ENCODE assay signal across 25 cellular contexts in the genomic region with DNA sequence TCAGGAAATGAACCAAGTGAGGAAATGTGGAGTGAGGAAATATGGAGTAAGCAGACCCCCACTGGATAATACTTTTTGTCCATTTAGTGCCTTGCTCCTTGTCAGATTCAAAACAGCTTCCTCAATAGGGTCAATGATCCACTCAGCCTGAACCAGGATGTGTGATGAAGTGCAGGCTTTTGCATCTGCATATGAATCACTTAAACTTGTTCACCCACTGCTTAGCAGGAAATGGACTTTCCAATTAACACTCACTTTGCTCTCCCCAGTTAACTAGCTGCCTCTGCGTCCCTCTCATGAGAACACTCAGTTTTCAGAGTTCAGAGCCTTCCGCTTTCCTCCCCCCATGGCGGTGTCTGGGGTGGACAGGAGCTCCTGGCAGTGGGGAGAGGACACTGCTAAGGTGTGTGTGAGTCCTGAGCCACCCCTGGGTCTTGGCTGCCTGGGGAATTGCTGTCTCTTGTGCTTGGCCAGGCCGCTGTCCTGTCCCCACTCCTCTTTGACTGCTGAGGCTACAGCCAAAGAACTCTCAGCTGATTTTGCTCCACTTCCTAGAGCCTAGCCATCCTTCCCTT.
"Had no signal": no experiment of that assay in that cellular context is flagged by ENCODE, and none has a peak within 500 bp of the region (broad histone marks: within the 10 kb centered on the region; RNA-seq: fewer than 3 reads in every experiment).

No MANE protein-coding gene starts in this region.

- H3K27me3 Mint-ChIP-seq: activated CD4-positive, alpha-beta memory T cell treated with anti-CD3 and anti-CD28 coated beads, Interleukin-2, amount 10 ng/mL, durations not matched to agents 7 days and 5 days; activated CD4-positive, alpha-beta T cell treated with anti-CD3 and anti-CD28 coated beads, Interleukin-2, amount 10 ng/mL, durations not matched to agents 24 days and 14 days; dendritic cell treated with granulocyte-macrophage colony-stimulating factor and Interleukin-4, amounts not matched to agents 40 ng/mL and 50 ng/mL, for 4 days; naive B cell had no signal

- H3K36me3 ChIP-seq: cardiac muscle cell, heart right ventricle, sigmoid colon, thoracic aorta had no signal

- H3K27me3 ChIP-seq: cardiac muscle cell, heart right ventricle, sigmoid colon had no signal

- ATAC-seq: activated CD4-positive, CD25-positive, alpha-beta regulatory T cell treated with anti-CD3 and anti-CD28 coated beads, Interleukin-2, amount 50 U/mL, for 24 hours; heart right ventricle; left cardiac atrium had no signal

- H3K4me1 Mint-ChIP-seq: activated CD4-positive, alpha-beta memory T cell treated with anti-CD3 and anti-CD28 coated beads, Interleukin-2, amount 10 ng/mL, durations not matched to agents 7 days and 5 days; activated CD4-positive, alpha-beta T cell treated with anti-CD3 and anti-CD28 coated beads, Interleukin-2, amount 10 ng/mL, durations not matched to agents 24 days and 14 days; activated naive CD4-positive, alpha-beta T cell treated with anti-CD3 and anti-CD28 coated beads, Interleukin-2, amount 10 ng/mL, durations not matched to agents 7 days and 5 days; stimulated activated naive B cell treated with anti-CD40 and anti-IgM and Interleukin-4, amounts not matched to agents 10 μg/mL and 1 μg/mL and 100 μg/mL, for 72 hours had no signal

- H3K4me2 ChIP-seq: smooth muscle cell had no signal

- H3K27ac ChIP-seq: cardiac muscle cell, heart right ventricle, sigmoid colon, thoracic aorta had no signal

- H3K9me3 ChIP-seq: heart right ventricle, sigmoid colon, thoracic aorta had no signal

- H3K4me1 ChIP-seq: heart right ventricle, sigmoid colon had no signal

- H3K4me3 Mint-ChIP-seq: activated CD4-positive, alpha-beta memory T cell treated with anti-CD3 and anti-CD28 coated beads, Interleukin-2, amount 10 ng/mL, durations not matched to agents 7 days and 5 days; activated CD4-positive, alpha-beta T cell treated with anti-CD3 and anti-CD28 coated beads, Interleukin-2, amount 10 ng/mL, durations not matched to agents 24 days and 14 days; activated naive CD4-positive, alpha-beta T cell treated with anti-CD3 and anti-CD28 coated beads, Interleukin-2, amount 10 ng/mL, durations not matched to agents 7 days and 5 days; dendritic cell treated with granulocyte-macrophage colony-stimulating factor and Interleukin-4, amounts not matched to agents 40 ng/mL and 50 ng/mL, for 4 days; naive B cell; stimulated activated naive B cell treated with anti-CD40 and anti-IgM and Interleukin-4, amounts not matched to agents 10 μg/mL and 1 μg/mL and 100 μg/mL, for 72 hours; type B pancreatic cell had no signal

- DNase-seq: activated CD4-positive, alpha-beta memory T cell treated with anti-CD3 and anti-CD28 coated beads, Interleukin-2, amount 10 ng/mL, durations not matched to agents 7 days and 5 days; activated CD4-positive, alpha-beta T cell treated with anti-CD3 and anti-CD28 coated beads, Interleukin-2, amount 10 ng/mL, durations not matched to agents 24 days and 14 days; activated effector memory CD4-positive, alpha-beta T cell treated with anti-CD3 and anti-CD28 coated beads, Interleukin-2, amount 50 U/mL, for 16 hours; activated naive CD4-positive, alpha-beta T cell treated with anti-CD3 and anti-CD28 coated beads, Interleukin-2, amount 10 ng/mL, durations not matched to agents 7 days and 5 days; amygdala; effector CD4-positive, alpha-beta T cell; erythroblast; foreskin fibroblast; heart right ventricle; left cardiac atrium; mesenchymal stem cell; naive B cell; retina; sigmoid colon; stimulated activated CD4-positive, alpha-beta T cell treated with anti-CD3 and anti-CD28 coated beads, Interleukin-15, amount 100 ng/mL, for 24 hours; stimulated activated naive B cell treated with anti-CD40 and anti-IgM and Interleukin-4, amounts not matched to agents 10 μg/mL and 1 μg/mL and 100 μg/mL, for 72 hours; SW 1271; T-helper 2 cell had no signal

- H3K36me3 Mint-ChIP-seq: activated naive CD4-positive, alpha-beta T cell treated with anti-CD3 and anti-CD28 coated beads, Interleukin-2, amount 10 ng/mL, durations not matched to agents 7 days and 5 days; naive B cell; stimulated activated naive B cell treated with anti-CD40 and anti-IgM and Interleukin-4, amounts not matched to agents 10 μg/mL and 1 μg/mL and 100 μg/mL, for 72 hours; type B pancreatic cell had no signal

- H3K27ac Mint-ChIP-seq: activated CD4-positive, alpha-beta memory T cell treated with anti-CD3 and anti-CD28 coated beads, Interleukin-2, amount 10 ng/mL, durations not matched to agents 7 days and 5 days; activated CD4-positive, alpha-beta T cell treated with anti-CD3 and anti-CD28 coated beads, Interleukin-2, amount 10 ng/mL, durations not matched to agents 24 days and 14 days; activated naive CD4-positive, alpha-beta T cell treated with anti-CD3 and anti-CD28 coated beads, Interleukin-2, amount 10 ng/mL, durations not matched to agents 7 days and 5 days; dendritic cell treated with granulocyte-macrophage colony-stimulating factor and Interleukin-4, amounts not matched to agents 40 ng/mL and 50 ng/mL, for 4 days; progenitor cell of endocrine pancreas; stimulated activated naive B cell treated with anti-CD40 and anti-IgM and Interleukin-4, amounts not matched to agents 10 μg/mL and 1 μg/mL and 100 μg/mL, for 72 hours; type B pancreatic cell had no signal

- H3K9me3 Mint-ChIP-seq: activated CD4-positive, alpha-beta memory T cell treated with anti-CD3 and anti-CD28 coated beads, Interleukin-2, amount 10 ng/mL, durations not matched to agents 7 days and 5 days; activated CD4-positive, alpha-beta T cell treated with anti-CD3 and anti-CD28 coated beads, Interleukin-2, amount 10 ng/mL, durations not matched to agents 24 days and 14 days; activated naive CD4-positive, alpha-beta T cell treated with anti-CD3 and anti-CD28 coated beads, Interleukin-2, amount 10 ng/mL, durations not matched to agents 7 days and 5 days; dendritic cell treated with granulocyte-macrophage colony-stimulating factor and Interleukin-4, amounts not matched to agents 40 ng/mL and 50 ng/mL, for 4 days; naive B cell; type B pancreatic cell had no signal

- H3K4me3 ChIP-seq: cardiac muscle cell, heart right ventricle, sigmoid colon, smooth muscle cell, thoracic aorta had no signal
